7 cellular contexts compared by ENCODE assay signal in the genomic region with DNA sequence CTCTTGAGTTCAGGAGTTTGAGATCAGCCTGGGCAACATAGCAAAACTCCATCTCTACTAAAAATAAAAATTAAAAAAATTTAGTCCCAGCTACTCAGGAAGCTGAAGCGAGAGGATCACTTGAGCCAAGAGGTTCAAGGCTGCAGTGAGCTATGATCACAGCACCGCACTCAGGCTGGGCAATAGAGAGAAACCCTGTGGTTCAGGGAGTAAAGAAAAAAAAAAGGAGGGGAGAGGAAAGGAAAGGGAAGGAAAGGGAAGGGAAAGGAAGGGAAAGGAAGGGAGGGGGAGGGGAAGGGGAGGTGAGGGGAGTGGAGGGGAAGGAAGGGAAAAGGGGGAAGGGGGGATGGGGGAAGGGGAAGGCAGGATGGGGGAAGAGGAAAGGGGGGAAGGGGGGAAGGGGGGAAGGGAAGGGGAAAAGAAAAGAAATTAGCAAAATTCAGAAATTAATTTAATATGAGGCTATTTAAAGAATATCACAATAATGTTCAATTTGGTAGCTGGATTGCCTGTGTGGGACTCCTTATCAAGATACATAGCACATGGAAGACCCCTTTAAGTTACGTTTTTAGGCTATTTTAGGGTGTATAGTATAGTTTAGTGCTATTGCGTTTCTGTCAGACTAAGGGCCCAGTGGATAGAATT.
"Had no signal": no experiment of that assay in that cellular context is flagged by ENCODE, and none has a peak within 500 bp of the region (broad histone marks: within the 10 kb centered on the region; RNA-seq: fewer than 3 reads in every experiment).

No MANE protein-coding gene starts in this region.

- DNase-seq: IMR-90, KBM-7, KG1 had no signal

- H3K36me3 Mint-ChIP-seq: IgD-negative memory B cell had no signal

- H3K27ac Mint-ChIP-seq: IgD-negative memory B cell had no signal

- H3K27me3 Mint-ChIP-seq: IgD-negative memory B cell had no signal

- FAIRE-seq: HTR-8/SVneo had no signal

- H3K27ac ChIP-seq: HL-60, KMS-11 had no signal

- H3K4me2 ChIP-seq: KMS-11 had no signal

- H3K9ac ChIP-seq: KMS-11 had no signal

- H3K4me3 Mint-ChIP-seq: IgD-negative memory B cell had no signal
